ENCODE assay signal across 8 cellular contexts in the genomic region with DNA sequence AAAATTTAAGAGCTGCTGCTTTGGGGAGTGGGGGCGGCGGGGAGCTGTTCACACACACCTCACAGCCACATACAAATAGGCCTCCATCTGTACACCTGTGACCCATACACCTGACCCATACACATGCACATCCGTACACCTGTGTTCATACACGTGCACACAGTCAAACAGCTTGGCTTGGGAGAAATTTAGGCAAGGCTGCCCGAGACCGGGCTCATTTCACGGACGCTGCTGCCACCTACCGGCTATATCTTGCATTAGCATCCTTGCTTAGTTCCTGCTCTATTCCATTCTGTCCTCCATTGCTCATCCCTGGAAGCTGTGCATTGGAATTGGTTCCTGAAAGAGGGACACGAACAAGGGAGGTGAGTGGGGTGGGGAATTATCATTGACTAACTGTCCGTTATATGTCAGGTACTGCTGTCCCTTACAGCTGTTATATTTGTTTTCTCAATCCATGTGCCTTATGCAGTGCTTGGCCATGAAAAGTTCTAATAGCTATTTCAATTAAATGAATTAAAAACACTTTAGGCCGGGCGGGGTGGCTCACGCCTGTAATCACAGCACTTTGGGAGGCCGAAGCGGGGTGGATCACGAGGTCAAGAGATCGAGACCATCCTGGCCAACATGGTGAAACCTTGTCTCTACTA. TPM values are rescaled to one million over a fixed set of nuclear protein-coding genes. Genes with fewer than 3 reads are reported as not detected.
DNase-seq lines count a peak whose midpoint lies in the region; ATAC-seq and TF ChIP-seq lines count a peak whose summit lies in the region.

No MANE protein-coding gene starts in this region.

- no peaks in the 10 kb centered on the region for H3K27me3 ChIP-seq in CD8-positive, alpha-beta memory T cell (ENCODE audit: insufficient read depth, low read length, poor library complexity, severe bottlenecking)

- peaks cover 8 to 11% (median 10%) of the 10 kb centered on the region in 3 donors for H3K4me1 Mint-ChIP-seq in CD8-positive, alpha-beta memory T cell

- POLR2A ChIA-PET in CD8-positive, alpha-beta memory T cell (lab: Charles Lee), result interaction anchor here (0.5 to 1.7 kb wide), 5 partner anchors 141 to 297 kb away, joined by 3 to 5 read pairs (median 4); a partner anchor contains a TSS

- H3K27ac Mint-ChIP-seq in CD8-positive, alpha-beta memory T cell, result peak overlapping the region in 1 of 8 donors; percentile 41

- peaks cover 2 to 15% of the 10 kb centered on the region in 2 donors for H3K27me3 Mint-ChIP-seq in CD8-positive, alpha-beta memory T cell

- no peaks in the 10 kb centered on the region for H3K9me3 Mint-ChIP-seq in CD8-positive, alpha-beta memory T cell

- H3K4me3 ChIP-seq in CD8-positive, alpha-beta memory T cell (ENCODE audit: low read length), result no peak overlapping the region
- H3K4me3 ChIP-seq in HFF-Myc (replicated peaks; ENCODE audit: low read depth, low read length), result no peak overlapping the region

- ATAC-seq in GM19467 (IDR thresholded peaks at IDR 0.05; ENCODE audit: unreplicated experiment), result no peak

- no peaks in the 10 kb centered on the region for H3K36me3 ChIP-seq in CD8-positive, alpha-beta memory T cell (ENCODE audit: insufficient read depth, low read length)

- H3K4me1 ChIP-seq in CD8-positive, alpha-beta memory T cell (ENCODE audit: insufficient read depth, low read length), result peaks cover 6% of the 10 kb centered on the region

- no peak overlapping the region for H3K4me3 Mint-ChIP-seq in CD8-positive, alpha-beta memory T cell

- H3K9me3 ChIP-seq in CD8-positive, alpha-beta memory T cell (ENCODE audit: low read length), result no peaks in the 10 kb centered on the region

- H3K27ac ChIP-seq in CD8-positive, alpha-beta memory T cell (ENCODE audit: low read depth, low read length), result no peak overlapping the region

- peak; percentile 63 to 81 (median 68) for DNase-seq in CD8-positive, alpha-beta memory T cell
- DNase-seq in HFF-Myc (ENCODE audit: extremely low read depth, low read depth) (peak; percentile 53), NCI-H345 treated with DMSO at 0.1 percent for 48 hours (lab: John Stamatoyannopoulos, UW; ENCODE audit: unreplicated experiment) (peak; percentile 81), cerebellar cortex (ENCODE audit: low spot score) (peak; percentile 89), left kidney (ENCODE audit: low read depth, low spot score) (peak; percentile 89)
- DNase-seq in activated CD4-positive, alpha-beta T cell treated with anti-CD3 and anti-CD28 coated beads for 1 hour, result peak; percentile 71
- peak; percentile 68 to 70 for DNase-seq in stimulated activated CD4-positive, alpha-beta T cell treated with anti-CD3 and anti-CD28 coated beads, Interleukin-4, amount 100 ng/mL, for 4 hours

- no peaks in the 10 kb centered on the region for H3K36me3 Mint-ChIP-seq in CD8-positive, alpha-beta memory T cell

- CTCF ChIA-PET in CD8-positive, alpha-beta memory T cell (lab: Charles Lee), result interaction anchor here (0.6 to 10.1 kb wide), 59 partner anchors 8 to 789 kb away, joined by 3 to 182 read pairs (median 4); a partner anchor contains a TSS

- TF ChIP-seq CTCF in HFF-Myc (IDR thresholded peaks at IDR 0.05; ENCODE audit: low read depth, low read length, missing control alignments), result peak; percentile 87

RNA-seq across cellular contexts. Expression of a gene that starts 37.1 kb away (rescaled TPM):
- 10 to 100 TPM; 89.9 to 93.6 TPM for total RNA-seq in CD8-positive, alpha-beta memory T cell
- polyA plus RNA-seq in CD8-positive, alpha-beta memory T cell, result 96.2 TPM
